ENCODE assay signal across 3 cellular contexts in genomic region chr7:98339043-98339442, GRCh38.
A peak's percentile ranks its signal among the peaks of the same experiment; 100 is the strongest.
TF ChIP-seq lines count a peak whose summit lies in the region.

No MANE protein-coding gene starts in this region.

TF ChIP-seq in A549, 52 proteins besides CTCF, POLR2A, EP300 and RAD21:
- TF ChIP-seq CHD4 (IDR thresholded peaks at IDR 0.05; ENCODE audit: borderline replicate concordance) (no peak), GATA3 (IDR thresholded peaks at IDR 0.05; ENCODE audit: borderline replicate concordance) (no peak), KDM1A (IDR thresholded peaks at IDR 0.05; ENCODE audit: low read depth) (0 out of 2 replicates have a peak, but pooled peaks have one; percentile 40), EHF (CRISPR knock-in tag; IDR thresholded peaks at IDR 0.05) (no peak), SREBF2 (IDR thresholded peaks at IDR 0.05) (no peak), PHF8 (IDR thresholded peaks at IDR 0.05; ENCODE audit: borderline replicate concordance, low read depth) (no peak)

TF ChIP-seq in HCT116, 20 proteins besides CTCF, POLR2A, EP300 and RAD21:
- TF ChIP-seq ELF1 (IDR thresholded peaks at IDR 0.05; ENCODE audit: borderline replicate concordance, low read depth) = no peak
- TF ChIP-seq SRF (IDR thresholded peaks at IDR 0.05; ENCODE audit: low read depth) = no peak
- no peak for TF ChIP-seq EZH2 (IDR thresholded peaks at IDR 0.05)
- no peak for TF ChIP-seq ZFX (IDR thresholded peaks at IDR 0.05)
- no peak for TF ChIP-seq CBX3 (IDR thresholded peaks at IDR 0.05; ENCODE audit: low read depth)
- TF ChIP-seq, protein P1, sequence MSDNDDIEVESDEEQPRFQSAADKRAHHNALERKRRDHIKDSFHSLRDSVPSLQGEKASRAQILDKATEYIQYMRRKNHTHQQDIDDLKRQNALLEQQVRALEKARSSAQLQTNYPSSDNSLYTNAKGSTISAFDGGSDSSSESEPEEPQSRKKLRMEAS (IDR thresholded peaks at IDR 0.05) = no peak
- no peak for TF ChIP-seq EGR1 (IDR thresholded peaks at IDR 0.05; ENCODE audit: low read depth)
- TF ChIP-seq ATF3 (IDR thresholded peaks at IDR 0.05) = no peak
- TF ChIP-seq FOSL1 (IDR thresholded peaks at IDR 0.05; ENCODE audit: low read depth) = no peak
- TF ChIP-seq SIN3A (IDR thresholded peaks at IDR 0.05; ENCODE audit: low read depth) = no peak
- TF ChIP-seq, protein P2, sequence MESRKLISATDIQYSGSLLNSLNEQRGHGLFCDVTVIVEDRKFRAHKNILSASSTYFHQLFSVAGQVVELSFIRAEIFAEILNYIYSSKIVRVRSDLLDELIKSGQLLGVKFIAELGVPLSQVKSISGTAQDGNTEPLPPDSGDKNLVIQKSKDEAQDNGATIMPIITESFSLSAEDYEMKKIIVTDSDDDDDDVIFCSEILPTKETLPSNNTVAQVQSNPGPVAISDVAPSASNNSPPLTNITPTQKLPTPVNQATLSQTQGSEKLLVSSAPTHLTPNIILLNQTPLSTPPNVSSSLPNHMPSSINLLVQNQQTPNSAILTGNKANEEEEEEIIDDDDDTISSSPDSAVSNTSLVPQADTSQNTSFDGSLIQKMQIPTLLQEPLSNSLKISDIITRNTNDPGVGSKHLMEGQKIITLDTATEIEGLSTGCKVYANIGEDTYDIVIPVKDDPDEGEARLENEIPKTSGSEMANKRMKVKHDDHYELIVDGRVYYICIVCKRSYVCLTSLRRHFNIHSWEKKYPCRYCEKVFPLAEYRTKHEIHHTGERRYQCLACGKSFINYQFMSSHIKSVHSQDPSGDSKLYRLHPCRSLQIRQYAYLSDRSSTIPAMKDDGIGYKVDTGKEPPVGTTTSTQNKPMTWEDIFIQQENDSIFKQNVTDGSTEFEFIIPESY (IDR thresholded peaks at IDR 0.05; ENCODE audit: extremely low read depth, insufficient replicate concordance, low read length) = no peak
- TF ChIP-seq YY1 (IDR thresholded peaks at IDR 0.05; ENCODE audit: extremely low read depth, insufficient replicate concordance, low read depth, low read length) = no peak
- no peak for TF ChIP-seq TCF7L2 (IDR thresholded peaks at IDR 0.05; ENCODE audit: borderline replicate concordance, extremely low read depth, insufficient read depth, insufficient read length)
- no peak for TF ChIP-seq ZNF274 (IDR thresholded peaks at IDR 0.05; ENCODE audit: low read depth, low read length)
- no peak for TF ChIP-seq SP1 (IDR thresholded peaks at IDR 0.05; ENCODE audit: low read depth)
- TF ChIP-seq CEBPB (IDR thresholded peaks at IDR 0.05; ENCODE audit: low read depth) = no peak
- no peak for TF ChIP-seq REST (IDR thresholded peaks at IDR 0.05; ENCODE audit: low read depth)

TF ChIP-seq in K562, 482 proteins besides CTCF, POLR2A, EP300 and RAD21:
- TF ChIP-seq, protein P3, sequence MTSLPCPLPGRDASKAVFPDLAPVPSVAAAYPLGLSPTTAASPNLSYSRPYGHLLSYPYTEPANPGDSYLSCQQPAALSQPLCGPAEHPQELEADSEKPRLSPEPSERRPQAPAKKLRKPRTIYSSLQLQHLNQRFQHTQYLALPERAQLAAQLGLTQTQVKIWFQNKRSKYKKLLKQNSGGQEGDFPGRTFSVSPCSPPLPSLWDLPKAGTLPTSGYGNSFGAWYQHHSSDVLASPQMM (CRISPR knock-in tag; IDR thresholded peaks at IDR 0.05) = no peak
- TF ChIP-seq ZNF584 (CRISPR knock-in tag; IDR thresholded peaks at IDR 0.05; ENCODE audit: low read depth) (no peak), POU5F1 (IDR thresholded peaks at IDR 0.05; ENCODE audit: borderline replicate concordance, low read depth, low read length, partially characterized antibody) (no peak), SOX6 (IDR thresholded peaks at IDR 0.05) (no peak), RBM25 (IDR thresholded peaks at IDR 0.05; ENCODE audit: low read depth, low read length, severe bottlenecking) (peak; percentile 66), PCBP2 (IDR thresholded peaks at IDR 0.05; ENCODE audit: low read depth, low read length, poor library complexity, severe bottlenecking) (no peak), POLR2B (IDR thresholded peaks at IDR 0.05; ENCODE audit: low read depth, partially characterized antibody) (no peak), MAFG (tag; conservative IDR thresholded peaks at IDR 0.05) (no peak)
TF ChIP-seq in K562: peak in this region for 1.
